Comparison of ENCODE assay signal across 9 cellular contexts in the genomic region with DNA sequence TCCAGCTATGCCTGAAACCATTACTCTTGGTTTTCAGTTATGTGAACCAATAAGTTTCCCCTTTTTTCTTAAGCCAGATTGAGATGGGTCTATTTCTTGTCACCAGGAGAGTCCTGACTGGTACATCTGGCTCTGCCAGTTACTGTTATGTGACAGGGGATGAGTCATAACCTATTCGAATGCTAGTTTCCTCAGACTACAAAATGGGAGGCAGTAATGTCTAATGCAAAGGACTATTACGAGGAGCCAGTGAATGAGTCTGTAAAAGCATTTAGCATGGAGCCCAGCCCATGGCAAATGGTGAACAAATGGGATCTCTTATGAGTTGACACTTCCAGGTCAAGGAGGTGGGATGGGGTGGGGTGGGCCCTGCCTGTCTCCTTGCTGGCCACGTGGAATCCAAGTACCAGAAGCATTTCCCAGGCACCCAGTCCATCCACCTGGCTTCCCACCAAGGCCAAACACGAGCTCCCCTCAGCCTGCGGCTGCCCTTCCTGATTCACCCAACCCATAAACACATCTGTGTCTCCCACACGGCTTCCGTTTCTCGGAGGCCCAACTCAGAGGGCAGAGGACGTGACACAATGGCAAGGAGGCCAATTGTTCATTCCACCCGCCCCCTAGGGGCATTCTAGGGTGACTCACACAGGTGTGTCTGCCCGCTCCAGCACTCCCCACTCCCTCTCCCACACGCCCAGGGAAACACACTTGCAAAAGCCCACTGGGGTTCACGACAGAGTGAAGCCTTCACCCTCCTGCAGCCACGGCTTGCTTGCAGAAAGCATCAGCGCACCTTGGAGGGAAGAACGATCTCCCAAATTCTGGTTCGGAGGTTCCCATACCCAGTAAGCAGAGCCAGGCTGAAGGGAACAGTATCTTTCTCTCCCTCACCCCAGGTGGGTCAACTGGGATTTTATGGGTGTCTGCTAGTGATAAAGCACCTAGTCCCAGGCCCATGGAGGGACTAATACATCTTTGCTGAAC.
DNase-seq lines count a peak whose midpoint lies in the region; ATAC-seq and TF ChIP-seq lines count a peak whose summit lies in the region.
"Had no signal": no experiment of that assay in that cellular context is flagged by ENCODE, and none has a peak within 500 bp of the region (broad histone marks: within the 10 kb centered on the region; RNA-seq: fewer than 3 reads in every experiment).

No MANE protein-coding gene starts in this region.

- H3K4me2 ChIP-seq in osteoblast (ENCODE audit: insufficient read depth, low read length) = no peak overlapping the region

- DNase-seq in Caco-2 = peak; percentile 26 to 48
- peak; percentile 84 for DNase-seq in NB4 (ENCODE audit: low read depth)
- peak; percentile 59 for DNase-seq in activated T-cell treated with anti-CD3 and anti-CD28 coated beads, Interleukin-2, amount 50 U/mL, for 4 hours
- peak; percentile 9 for DNase-seq in osteoblast (ENCODE audit: insufficient read length, low spot score, missing footprints)
- no peak for DNase-seq in ascending aorta (ENCODE audit: low spot score in 2 of 2)
- no peak for DNase-seq in cortex of kidney (lab: John Stamatoyannopoulos, UW)
- no peak for DNase-seq in aorta

- no peak overlapping the region for H2AFZ ChIP-seq in osteoblast (ENCODE audit: low read length)

- no peaks in the 10 kb centered on the region for H3K36me3 Mint-ChIP-seq in Caco-2 (ENCODE audit: insufficient read depth, unreplicated experiment)
- H3K36me3 Mint-ChIP-seq in activated T-cell treated with anti-CD3 and anti-CD28 coated beads, Interleukin-2, amount 50 U/mL, for 4 hours (ENCODE audit: insufficient read depth) = no peaks in the 10 kb centered on the region

- H4K20me1 ChIP-seq in osteoblast (ENCODE audit: insufficient read depth, low read length) = no peaks in the 10 kb centered on the region

- no peak overlapping the region for H3K4me3 Mint-ChIP-seq in Caco-2 (ENCODE audit: unreplicated experiment)
- no peak overlapping the region for H3K4me3 Mint-ChIP-seq in activated T-cell treated with anti-CD3 and anti-CD28 coated beads, Interleukin-2, amount 50 U/mL, for 4 hours

- no peaks in the 10 kb centered on the region for H3K9me3 Mint-ChIP-seq in Caco-2 (ENCODE audit: unreplicated experiment)
- no peaks in the 10 kb centered on the region for H3K9me3 Mint-ChIP-seq in activated T-cell treated with anti-CD3 and anti-CD28 coated beads, Interleukin-2, amount 50 U/mL, for 4 hours

- ATAC-seq in activated T-cell treated with anti-CD3 and anti-CD28 coated beads, Interleukin-2, amount 50 U/mL, for 4 hours = peak; percentile 76 to 79
- ATAC-seq in HG03565 (IDR thresholded peaks at IDR 0.05; ENCODE audit: unreplicated experiment) (no peak), aorta (ENCODE audit: low FRiP score) (no peak)

- no peaks in the 10 kb centered on the region for H3K4me1 Mint-ChIP-seq in Caco-2 (ENCODE audit: low read depth, unreplicated experiment)
- H3K4me1 Mint-ChIP-seq in activated T-cell treated with anti-CD3 and anti-CD28 coated beads, Interleukin-2, amount 50 U/mL, for 4 hours (ENCODE audit: low read depth) = peaks cover 35% of the 10 kb centered on the region

- no peak overlapping the region for H3K27ac ChIP-seq in osteoblast (ENCODE audit: low read depth, low read length)
- no peak overlapping the region for H3K27ac ChIP-seq in ascending aorta
- no peak overlapping the region for H3K27ac ChIP-seq in aorta (ENCODE audit: low read depth in 1 of 2, low read length in 2 of 2)
- H3K27ac ChIP-seq: neutrophil had no signal

- WGBS in aorta, 2 donors = 93 to 95% methylated on average over 17 of the region's 17 CpGs

- H3K27ac Mint-ChIP-seq in Caco-2 (ENCODE audit: unreplicated experiment) = no peak overlapping the region

- H3K4me3 ChIP-seq in Caco-2 (ENCODE audit: low read depth, low read length) (no peak overlapping the region), NB4 (ENCODE audit: low read depth, low read length) (no peak overlapping the region), osteoblast (ENCODE audit: insufficient read depth, low read length) (no peak overlapping the region), ascending aorta (no peak overlapping the region), aorta (ENCODE audit: low read length in 2 of 2) (no peak overlapping the region)

- no peaks in the 10 kb centered on the region for H3K27me3 Mint-ChIP-seq in Caco-2 (ENCODE audit: insufficient read depth, unreplicated experiment)
- H3K27me3 Mint-ChIP-seq in activated T-cell treated with anti-CD3 and anti-CD28 coated beads, Interleukin-2, amount 50 U/mL, for 4 hours (ENCODE audit: low read depth) = no peaks in the 10 kb centered on the region

- TF ChIP-seq POLR2A in NB4 (IDR thresholded peaks at IDR 0.05; ENCODE audit: extremely low read depth, insufficient read length) = no peak

- no peaks in the 10 kb centered on the region for H3K9me3 ChIP-seq in Caco-2
- no peaks in the 10 kb centered on the region for H3K9me3 ChIP-seq in osteoblast (ENCODE audit: low read depth, low read length)
- no peaks in the 10 kb centered on the region for H3K9me3 ChIP-seq in ascending aorta
- H3K9me3 ChIP-seq in aorta (ENCODE audit: control insufficient read depth, low read length) = no peaks in the 10 kb centered on the region
- H3K9me3 ChIP-seq: neutrophil had no signal

- H3K27me3 ChIP-seq in Caco-2 (replicated peaks; ENCODE audit: control insufficient read depth, insufficient read depth, low read length) (no peaks in the 10 kb centered on the region), osteoblast (ENCODE audit: insufficient read depth, low read length) (no peaks in the 10 kb centered on the region), ascending aorta (no peaks in the 10 kb centered on the region), aorta (ENCODE audit: control insufficient read depth in 1 of 2, insufficient read depth in 2 of 2, low read length in 1 of 2) (no peaks in the 10 kb centered on the region)
- H3K27me3 ChIP-seq: neutrophil had no signal

- no peaks in the 10 kb centered on the region for H3K79me2 ChIP-seq in osteoblast (ENCODE audit: insufficient read depth, low read length)

- CTCF ChIA-PET in Caco-2 (lab: Charles Lee) = no interaction called here

- TF ChIP-seq CTCF in Caco-2 (IDR thresholded peaks at IDR 0.05; ENCODE audit: insufficient read depth in 1 of 2, low read depth in 1 of 2, low read length in 1 of 2, severe bottlenecking in 1 of 2, unreplicated experiment in 1 of 2) (no peak), NB4 (IDR thresholded peaks at IDR 0.05; ENCODE audit: low read depth, low read length) (peak; percentile 10), osteoblast (IDR thresholded peaks at IDR 0.05; ENCODE audit: extremely low read depth, low read depth, low read length) (no peak), ascending aorta (IDR thresholded peaks at IDR 0.05) (no peak)

- no peaks in the 10 kb centered on the region for H3K36me3 ChIP-seq in Caco-2 (ENCODE audit: control insufficient read depth, insufficient read depth, low read length)
- no peaks in the 10 kb centered on the region for H3K36me3 ChIP-seq in osteoblast (ENCODE audit: insufficient read depth, low read length)
- H3K36me3 ChIP-seq in ascending aorta = no peaks in the 10 kb centered on the region
- H3K36me3 ChIP-seq in aorta (ENCODE audit: control insufficient read depth in 1 of 2, insufficient read depth in 2 of 2, low read length in 1 of 2) = no peaks in the 10 kb centered on the region
- H3K36me3 ChIP-seq: neutrophil had no signal

- POLR2A ChIA-PET in Caco-2 (lab: Charles Lee) = no interaction called here

- intact Hi-C loops in Caco-2 (cut with micrococcal nuclease; ENCODE audit: unreplicated experiment) (no loop called here), ascending aorta (cut with DNase I) (no loop called here), aorta (cut with DNase I) (no loop called here)

- H3K4me1 ChIP-seq in Caco-2 (0 out of 2 replicates have a peak, but pooled peaks cover 5% of the 10 kb centered on the region), osteoblast (ENCODE audit: insufficient read depth, low read length) (peaks cover 15% of the 10 kb centered on the region), ascending aorta (no peaks in the 10 kb centered on the region), aorta (ENCODE audit: control insufficient read depth in 1 of 2, insufficient read depth in 2 of 2, low read length in 2 of 2) (no peaks in the 10 kb centered on the region)

- no TSS peak for BruUV-seq in Caco-2 (replicated peaks; lab: Mats Ljungman, UMichigan)

Comparison
In these comparisons a context has a peak if more than half of its experiments do, and no peak if none do; other contexts are left out.
1. DNase-seq: peak in Caco-2 (2 of 2), NB4 (single experiment), activated T-cell treated with anti-CD3 and anti-CD28 coated beads, Interleukin-2, amount 50 U/mL, for 4 hours (single experiment) and osteoblast (single experiment); none in ascending aorta (0 of 2), cortex of kidney (single experiment) and aorta (0 of 2).
2. ATAC-seq: peak in activated T-cell treated with anti-CD3 and anti-CD28 coated beads, Interleukin-2, amount 50 U/mL, for 4 hours (2 of 2); none in HG03565 (single experiment) and aorta (single experiment).